ENCODE assay signal across 8 cellular contexts in genomic region chr3:124559650-124560405, GRCh38.
DNase-seq lines count a peak whose midpoint lies in the region; ATAC-seq and TF ChIP-seq lines count a peak whose summit lies in the region.

No MANE protein-coding gene starts in this region.

- peak; percentile 30 to 55 for ATAC-seq in activated CD4-positive, CD25-positive, alpha-beta regulatory T cell treated with anti-CD3 and anti-CD28 coated beads, Interleukin-2, amount 50 U/mL, for 24 hours
- no peak for ATAC-seq in GM18909 (IDR thresholded peaks at IDR 0.05; ENCODE audit: poor library complexity, unreplicated experiment)

- peaks cover 22% of the 10 kb centered on the region for H3K4me1 ChIP-seq in HAP-1

- no peaks in the 10 kb centered on the region for H3K27me3 ChIP-seq in HAP-1 (ENCODE audit: low read depth)

- peak; percentile 98 for TF ChIP-seq CTCF in C4-2B (conservative IDR thresholded peaks at IDR 0.05)

- no peaks in the 10 kb centered on the region for H3K36me3 ChIP-seq in HAP-1 (replicated peaks)

- H3K9me3 ChIP-seq in HAP-1 = no peaks in the 10 kb centered on the region

- H3K4me3 ChIP-seq in HAP-1 = no peak overlapping the region

- peak overlapping the region; percentile 18 for H3K27ac ChIP-seq in C4-2B

- in situ Hi-C loops in HAP-1 (cut with MboI; ENCODE audit: low sequenced_read_pairs) = loop anchor here (5.0 to 10.0 kb wide), 2 partner anchors 127 to 345 kb away; no protein-coding TSS in a partner anchor

- peak; percentile 78 to 85 for DNase-seq in HAP-1 (ENCODE audit: low spot score in 2 of 2)
- peak; percentile 79 for DNase-seq in NCI-H2196 treated with DMSO at 0.1 percent for 48 hours (lab: John Stamatoyannopoulos, UW; ENCODE audit: unreplicated experiment)
- DNase-seq in cerebellar cortex (ENCODE audit: low spot score) = peak; percentile 79
- DNase-seq in left kidney (ENCODE audit: low read depth, low spot score) = peak; percentile 84
- DNase-seq in stimulated activated CD4-positive, alpha-beta T cell treated with anti-CD3 and anti-CD28 coated beads, Interleukin-2, amount 100 ng/mL, for 24 hours = peak; percentile 62 to 64
